In genomic region chr14:93228550-93228949, GRCh38 we compare ENCODE assay signal across 2 cellular contexts.
A peak's percentile ranks its signal among the peaks of the same experiment; 100 is the strongest.
TF ChIP-seq lines count a peak whose summit lies in the region.

No MANE protein-coding gene starts in this region.

TF ChIP-seq in HepG2, 621 proteins besides CTCF, POLR2A, EP300 and RAD21:
- TF ChIP-seq MAFF (IDR thresholded peaks at IDR 0.05; ENCODE audit: low read depth, low read length): peak; percentile 62
- TF ChIP-seq ZMYM3 (CRISPR knock-in tag; IDR thresholded peaks at IDR 0.05): no peak
- TF ChIP-seq GZF1 (CRISPR knock-in tag; IDR thresholded peaks at IDR 0.05): no peak
- no peak for TF ChIP-seq ZNF570 (CRISPR knock-in tag; IDR thresholded peaks at IDR 0.05; ENCODE audit: borderline replicate concordance)
- peak; percentile 78 for TF ChIP-seq MAFK (conservative IDR thresholded peaks at IDR 0.05 in 1 of 2, IDR thresholded peaks at IDR 0.05 in 1 of 2; ENCODE audit: low read length in 2 of 2)
- TF ChIP-seq ATRX (CRISPR knock-in tag; IDR thresholded peaks at IDR 0.05; ENCODE audit: borderline replicate concordance): no peak
- TF ChIP-seq ARNT (IDR thresholded peaks at IDR 0.05): no peak
- no peak for TF ChIP-seq GATAD1 (CRISPR knock-in tag; IDR thresholded peaks at IDR 0.05)

TF ChIP-seq in GM12878, 131 proteins besides CTCF, POLR2A, EP300 and RAD21:
- TF ChIP-seq, protein P1, sequence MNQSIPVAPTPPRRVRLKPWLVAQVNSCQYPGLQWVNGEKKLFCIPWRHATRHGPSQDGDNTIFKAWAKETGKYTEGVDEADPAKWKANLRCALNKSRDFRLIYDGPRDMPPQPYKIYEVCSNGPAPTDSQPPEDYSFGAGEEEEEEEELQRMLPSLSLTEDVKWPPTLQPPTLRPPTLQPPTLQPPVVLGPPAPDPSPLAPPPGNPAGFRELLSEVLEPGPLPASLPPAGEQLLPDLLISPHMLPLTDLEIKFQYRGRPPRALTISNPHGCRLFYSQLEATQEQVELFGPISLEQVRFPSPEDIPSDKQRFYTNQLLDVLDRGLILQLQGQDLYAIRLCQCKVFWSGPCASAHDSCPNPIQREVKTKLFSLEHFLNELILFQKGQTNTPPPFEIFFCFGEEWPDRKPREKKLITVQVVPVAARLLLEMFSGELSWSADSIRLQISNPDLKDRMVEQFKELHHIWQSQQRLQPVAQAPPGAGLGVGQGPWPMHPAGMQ (IDR thresholded peaks at IDR 0.05; ENCODE audit: borderline replicate concordance): no peak
- TF ChIP-seq HDGF (IDR thresholded peaks at IDR 0.05): no peak
- no peak for TF ChIP-seq ESRRA (IDR thresholded peaks at IDR 0.05; ENCODE audit: low read length)
- TF ChIP-seq REST (IDR thresholded peaks at IDR 0.05; ENCODE audit: low read depth, low read length): no peak
- no peak for TF ChIP-seq RB1 (IDR thresholded peaks at IDR 0.05; ENCODE audit: borderline replicate concordance)
- TF ChIP-seq EED (IDR thresholded peaks at IDR 0.05; ENCODE audit: low read depth): no peak
- no peak for TF ChIP-seq PAX5 (IDR thresholded peaks at IDR 0.05; ENCODE audit: borderline replicate concordance, low read depth, low read length)
- TF ChIP-seq MEF2B (IDR thresholded peaks at IDR 0.05; ENCODE audit: partially characterized antibody, poor library complexity, severe bottlenecking): no peak
- no peak for TF ChIP-seq CBX5 (IDR thresholded peaks at IDR 0.05; ENCODE audit: low read depth)
- TF ChIP-seq RUNX3 (IDR thresholded peaks at IDR 0.05; ENCODE audit: low read length): no peak
